In genomic region chr7:12770227-12770975, GRCh38 we compare ENCODE assay signal across 13 cellular contexts.
DNase-seq lines count a peak whose midpoint lies in the region; ATAC-seq, FAIRE-seq and TF ChIP-seq lines count a peak whose summit lies in the region.
"Had no signal": no experiment of that assay in that cellular context is flagged by ENCODE, and none has a peak within 500 bp of the region (broad histone marks: within the 10 kb centered on the region; RNA-seq: fewer than 3 reads in every experiment).

No MANE protein-coding gene starts in this region.

- FAIRE-seq in A549 (lab: Jason Lieb, UNC) = peak; percentile 54

- peaks cover 3% of the 10 kb centered on the region; the same call in 1 of the 3 replicates for H3K9me3 ChIP-seq in A549
- no peaks in the 10 kb centered on the region for H3K9me3 ChIP-seq in MG63
- no peaks in the 10 kb centered on the region for H3K9me3 ChIP-seq in body of pancreas
- no peaks in the 10 kb centered on the region for H3K9me3 ChIP-seq in right lobe of liver

- peaks cover 14% of the 10 kb centered on the region for H3K27me3 Mint-ChIP-seq in activated CD8-positive, alpha-beta T cell treated with anti-CD3 and anti-CD28 coated beads, Interleukin-2, amount 10 ng/mL, durations not matched to agents 7 days and 5 days (ENCODE audit: low read depth)
- H3K27me3 Mint-ChIP-seq: dendritic cell treated with granulocyte-macrophage colony-stimulating factor and Interleukin-4, amounts not matched to agents 40 ng/mL and 50 ng/mL, for 4 days had no signal

- TF ChIP-seq POLR2A in A549 (IDR thresholded peaks at IDR 0.05; ENCODE audit: low read length) (no peak), body of pancreas (IDR thresholded peaks at IDR 0.05) (no peak), right lobe of liver (IDR thresholded peaks at IDR 0.05) (no peak), GM18505 (IDR thresholded peaks at IDR 0.05; ENCODE audit: borderline replicate concordance, extremely low read depth, insufficient read depth, insufficient read length) (no peak)

- H3K27me3 ChIP-seq in MG63 (no peaks in the 10 kb centered on the region), body of pancreas (no peaks in the 10 kb centered on the region), right lobe of liver (no peaks in the 10 kb centered on the region)

- H3K4me3 ChIP-seq in A549 (no peak overlapping the region), MG63 (no peak overlapping the region), body of pancreas (no peak overlapping the region), right lobe of liver (no peak overlapping the region)

- TF ChIP-seq RAD21 in A549 (conservative IDR thresholded peaks at IDR 0.05 in 1 of 2, IDR thresholded peaks at IDR 0.05 in 1 of 2) = 0 out of 5 replicates have a peak, but pooled peaks of 1 of the 2 experiments have one; percentile 15

- H3K4me3 Mint-ChIP-seq in activated CD8-positive, alpha-beta T cell treated with anti-CD3 and anti-CD28 coated beads, Interleukin-2, amount 10 ng/mL, durations not matched to agents 7 days and 5 days = no peak overlapping the region
- H3K4me3 Mint-ChIP-seq: dendritic cell treated with granulocyte-macrophage colony-stimulating factor and Interleukin-4, amounts not matched to agents 40 ng/mL and 50 ng/mL, for 4 days had no signal

- no peaks in the 10 kb centered on the region for H3K36me3 Mint-ChIP-seq in activated CD8-positive, alpha-beta T cell treated with anti-CD3 and anti-CD28 coated beads, Interleukin-2, amount 10 ng/mL, durations not matched to agents 7 days and 5 days (ENCODE audit: low read depth)

- H3K36me3 ChIP-seq in MG63 (no peaks in the 10 kb centered on the region), body of pancreas (replicated peaks in 1 of 2; ENCODE audit: insufficient read depth in 1 of 2, low read depth in 2 of 2) (no peaks in the 10 kb centered on the region), right lobe of liver (no peaks in the 10 kb centered on the region)

- intact Hi-C loops in body of pancreas (cut with DNase I) (no loop called here), right lobe of liver (cut with DNase I) (no loop called here)

- POLR2A ChIA-PET in A549 (lab: Yijun Ruan, JAX) = no interaction called here
- POLR2A ChIA-PET in activated CD8-positive, alpha-beta T cell treated with anti-CD3 and anti-CD28 coated beads, Interleukin-2, amount 10 ng/mL, durations not matched to agents 7 days and 5 days (lab: Charles Lee) = no interaction called here

- 13% methylated on average over 3 of the region's 3 CpGs for WGBS in A549 (ENCODE audit: missing lambda C conversion rate)
- 9 to 12% methylated on average over 3 of the region's 3 CpGs for WGBS in body of pancreas, 2 donors
- 27% methylated on average over 3 of the region's 3 CpGs for WGBS in right lobe of liver (ENCODE audit: insufficient coverage, low coverage, low lambda C conversion rate, missing lambda C conversion rate)

- DNase-seq in A549 (ENCODE audit: low read depth in 1 of 2, low spot score in 1 of 2) (peak in 1 of 2 experiments; percentile 36), MG63 (peak; percentile 51), body of pancreas (peak; percentile 32 to 59 (median 52)), right lobe of liver (peak; percentile 68 to 91 (median 72)), GDM1 (lab: John Stamatoyannopoulos, UW) (no peak), activated gamma-delta T cell (lab: John Stamatoyannopoulos, UW) (no peak)
- no peak for DNase-seq in activated CD8-positive, alpha-beta T cell treated with anti-CD3 and anti-CD28 coated beads, Interleukin-2, amount 10 ng/mL, durations not matched to agents 7 days and 5 days
- DNase-seq: activated T-cell treated with anti-CD3 and anti-CD28 coated beads, Interleukin-2, amount 50 U/mL, for 48 hours; AML-193; KG1; T1000 had no signal

- H3K4me2 ChIP-seq in A549 = peak overlapping the region; percentile 49

- TF ChIP-seq EP300 in A549 (IDR thresholded peaks at IDR 0.05) = no peak

- H3K4me1 Mint-ChIP-seq in activated CD8-positive, alpha-beta T cell treated with anti-CD3 and anti-CD28 coated beads, Interleukin-2, amount 10 ng/mL, durations not matched to agents 7 days and 5 days (ENCODE audit: low read depth) = no peaks in the 10 kb centered on the region

- ATAC-seq in A549 (peak; percentile 62 to 86; a peak in 4 of 6 replicates), body of pancreas (peak; percentile 58), right lobe of liver (peak; percentile 94 to 98 (median 96)), GM18505 (IDR thresholded peaks at IDR 0.05; ENCODE audit: unreplicated experiment) (no peak)
- no peak for ATAC-seq in activated CD8-positive, alpha-beta T cell treated with anti-CD3 and anti-CD28 coated beads, Interleukin-2, amount 10 ng/mL, durations not matched to agents 7 days and 5 days

- H3K9me3 Mint-ChIP-seq in activated CD8-positive, alpha-beta T cell treated with anti-CD3 and anti-CD28 coated beads, Interleukin-2, amount 10 ng/mL, durations not matched to agents 7 days and 5 days (ENCODE audit: insufficient read depth) = no peaks in the 10 kb centered on the region

- peaks cover 29% of the 10 kb centered on the region for H3K4me1 ChIP-seq in A549
- H3K4me1 ChIP-seq in body of pancreas = peaks cover 29% of the 10 kb centered on the region
- peaks cover 0 to 18% (median 14%) of the 10 kb centered on the region in 4 donors for H3K4me1 ChIP-seq in right lobe of liver

- CTCF ChIA-PET in A549 (lab: Yijun Ruan, JAX) = no interaction called here
- CTCF ChIA-PET in activated CD8-positive, alpha-beta T cell treated with anti-CD3 and anti-CD28 coated beads, Interleukin-2, amount 10 ng/mL, durations not matched to agents 7 days and 5 days (lab: Charles Lee) = interaction anchor here (0.6 kb wide), 1 partner anchor 148 kb away, joined by 3 read pairs; no protein-coding TSS in a partner anchor

- H3K27ac ChIP-seq in A549 (peak overlapping the region in 1 of 2 experiments; percentile 15; a peak in 3 of 6 replicates), body of pancreas (peak overlapping the region in 1 of 4 donors; percentile 48), right lobe of liver (no peak overlapping the region)

- TF ChIP-seq CTCF in A549 (IDR thresholded peaks at IDR 0.05) (no peak), body of pancreas (IDR thresholded peaks at IDR 0.05) (no peak), right lobe of liver (IDR thresholded peaks at IDR 0.05) (no peak)

- H3K27ac Mint-ChIP-seq in activated CD8-positive, alpha-beta T cell treated with anti-CD3 and anti-CD28 coated beads, Interleukin-2, amount 10 ng/mL, durations not matched to agents 7 days and 5 days = no peak overlapping the region
- H3K27ac Mint-ChIP-seq: dendritic cell treated with granulocyte-macrophage colony-stimulating factor and Interleukin-4, amounts not matched to agents 40 ng/mL and 50 ng/mL, for 4 days had no signal

TF ChIP-seq in A549, 52 proteins besides CTCF, POLR2A, EP300 and RAD21:
- TF ChIP-seq ZNF302 (CRISPR knock-in tag; IDR thresholded peaks at IDR 0.05) (no peak), SMC3 (IDR thresholded peaks at IDR 0.05) (0 out of 3 replicates have a peak, but pooled peaks have one; percentile 5), KDM5A (IDR thresholded peaks at IDR 0.05) (no peak), MAFK (IDR thresholded peaks at IDR 0.05; ENCODE audit: partially characterized antibody) (no peak), PBX3 (IDR thresholded peaks at IDR 0.05) (no peak)

Comparison
In these comparisons a context has a peak if more than half of its experiments do, and no peak if none do; other contexts are left out.
1. ATAC-seq: peak in A549 (2 of 2), body of pancreas (single experiment) and right lobe of liver (4 of 4); none in GM18505 (single experiment) and activated CD8-positive, alpha-beta T cell treated with anti-CD3 and anti-CD28 coated beads, Interleukin-2, amount 10 ng/mL, durations not matched to agents 7 days and 5 days (single experiment).
2. DNase-seq: peak in MG63 (single experiment), body of pancreas (4 of 4) and right lobe of liver (3 of 3); none in GDM1 (single experiment), activated gamma-delta T cell (single experiment) and activated CD8-positive, alpha-beta T cell treated with anti-CD3 and anti-CD28 coated beads, Interleukin-2, amount 10 ng/mL, durations not matched to agents 7 days and 5 days (single experiment).